26 cellular contexts compared by ENCODE assay signal in the genomic region with DNA sequence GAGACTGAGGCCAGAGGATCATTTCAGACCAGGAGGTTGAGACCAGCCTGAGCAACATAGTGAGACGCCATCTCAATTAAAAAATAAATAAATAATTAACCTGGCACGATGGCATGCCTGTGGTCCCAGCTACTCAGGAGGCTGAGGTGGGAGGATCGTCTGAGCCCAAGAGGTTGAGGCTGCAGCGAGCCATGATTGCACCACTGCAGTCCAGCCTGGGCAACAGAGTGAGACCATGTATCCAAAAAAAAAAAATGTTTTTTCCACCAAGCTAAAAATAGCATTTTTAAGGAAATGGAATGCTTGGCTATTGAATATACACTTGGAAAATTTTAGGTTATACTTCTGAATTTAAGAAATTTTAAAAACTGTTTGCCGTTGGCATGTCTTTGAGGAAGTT. TPM values are rescaled to one million over a fixed set of nuclear protein-coding genes. Genes with fewer than 3 reads are reported as not detected.
DNase-seq lines count a peak whose midpoint lies in the region; ATAC-seq and TF ChIP-seq lines count a peak whose summit lies in the region.
"Had no signal": no experiment of that assay in that cellular context is flagged by ENCODE, and none has a peak within 500 bp of the region (broad histone marks: within the 10 kb centered on the region; RNA-seq: fewer than 3 reads in every experiment).

No MANE protein-coding gene starts in this region.

- H3K9me3 ChIP-seq in heart right ventricle (no peaks in the 10 kb centered on the region), right atrium auricular region (no peaks in the 10 kb centered on the region), OCI-LY3 (ENCODE audit: insufficient read depth, low read length) (no peaks in the 10 kb centered on the region)
- H3K9me3 ChIP-seq: BE2C, right lobe of liver, upper lobe of left lung had no signal

- H3K27me3 Mint-ChIP-seq in central memory CD8-positive, alpha-beta T cell, result no peaks in the 10 kb centered on the region

- H3K4me1 Mint-ChIP-seq in central memory CD8-positive, alpha-beta T cell, result peaks cover 56% of the 10 kb centered on the region
- H3K4me1 Mint-ChIP-seq in stimulated activated effector memory CD8-positive, alpha-beta T cell treated with anti-CD3 and anti-CD28 coated beads, Interleukin-12 subunit alpha, Interleukin-12 subunit beta, amount 100 ng/mL, for 72 hours, result peaks cover 64% of the 10 kb centered on the region

- peak overlapping the region; percentile 47 for H3K4me3 Mint-ChIP-seq in central memory CD8-positive, alpha-beta T cell
- H3K4me3 Mint-ChIP-seq in stimulated activated effector memory CD8-positive, alpha-beta T cell treated with anti-CD3 and anti-CD28 coated beads, Interleukin-12 subunit alpha, Interleukin-12 subunit beta, amount 100 ng/mL, for 72 hours, result peak overlapping the region; percentile 53
- H3K4me3 Mint-ChIP-seq: endodermal cell, H9 had no signal

- no peaks in the 10 kb centered on the region for H3K27me3 ChIP-seq in heart right ventricle
- no peaks in the 10 kb centered on the region for H3K27me3 ChIP-seq in right atrium auricular region
- H3K27me3 ChIP-seq in OCI-LY3 (ENCODE audit: low read depth, low read length), result no peaks in the 10 kb centered on the region
- no peaks in the 10 kb centered on the region for H3K27me3 ChIP-seq in foreskin keratinocyte
- H3K27me3 ChIP-seq: right lobe of liver, upper lobe of left lung had no signal

- peaks cover 0 to 29% (median 5%) of the 10 kb centered on the region in 9 donors for H3K36me3 ChIP-seq in heart right ventricle
- H3K36me3 ChIP-seq in right atrium auricular region, result no peaks in the 10 kb centered on the region
- H3K36me3 ChIP-seq in OCI-LY3 (replicated peaks; ENCODE audit: low read depth, low read length), result no peaks in the 10 kb centered on the region
- H3K36me3 ChIP-seq: BE2C, right lobe of liver had no signal

- H3K36me3 Mint-ChIP-seq in central memory CD8-positive, alpha-beta T cell (ENCODE audit: insufficient read depth), result peaks cover 27% of the 10 kb centered on the region
- peaks cover 40% of the 10 kb centered on the region for H3K36me3 Mint-ChIP-seq in stimulated activated effector memory CD8-positive, alpha-beta T cell treated with anti-CD3 and anti-CD28 coated beads, Interleukin-12 subunit alpha, Interleukin-12 subunit beta, amount 100 ng/mL, for 72 hours

- CTCF ChIA-PET in HEK293T (lab: Yijun Ruan, JAX), result interaction anchor here (0.8 kb wide), 2 partner anchors 19 to 38 kb away, joined by 3 to 5 read pairs; no protein-coding TSS in a partner anchor

- H3K27ac ChIP-seq in heart right ventricle (peak overlapping the region in 6 of 10 donors; percentile 6 to 80 (median 28)), right atrium auricular region (no peak overlapping the region), OCI-LY3 (ENCODE audit: low read length) (peak overlapping the region; percentile 86), foreskin keratinocyte (no peak overlapping the region)
- H3K27ac ChIP-seq: right lobe of liver had no signal

- DNase-seq in heart right ventricle (no peak), right atrium auricular region (ENCODE audit: low spot score) (no peak), foreskin keratinocyte (no peak), HEK293T (ENCODE audit: extremely low spot score) (no peak)
- DNase-seq in central memory CD8-positive, alpha-beta T cell (ENCODE audit: low spot score in 2 of 2), result no peak
- DNase-seq in stimulated activated effector memory CD8-positive, alpha-beta T cell treated with anti-CD3 and anti-CD28 coated beads, Interleukin-12 subunit alpha, Interleukin-12 subunit beta, amount 100 ng/mL, for 72 hours (ENCODE audit: low spot score in 2 of 2), result no peak
- DNase-seq: activated CD4-positive, alpha-beta T cell treated with anti-CD3 and anti-CD28 coated beads, Interleukin-2, amount 50 U/mL, for 4 hours; activated CD4-positive, CD25-positive, alpha-beta regulatory T cell; activated naive CD4-positive, alpha-beta T cell; BE2C; central memory CD4-positive, alpha-beta T cell; DMS153; endodermal cell; H9; NCI-H1436 treated with DMSO at 0.1 percent for 48 hours; NCI-H2081 treated with DMSO at 0.1 percent for 48 hours; NCI-H2227 treated with DMSO at 0.1 percent for 48 hours; NCI-H526 treated with DMSO at 0.1 percent for 48 hours; right lobe of liver; SHP77; stimulated activated CD4-positive, alpha-beta T cell treated with anti-CD3 and anti-CD28 coated beads, Interleukin-4, amount 100 ng/mL, for 1 hour; upper lobe of left lung had no signal

- intact Hi-C loops in heart right ventricle (cut with DNase I), result loop anchor here in 1 of 10 donors (5.0 kb wide), 1 partner anchor 36 kb away; no protein-coding TSS in a partner anchor

- H3K9me3 Mint-ChIP-seq in central memory CD8-positive, alpha-beta T cell, result no peaks in the 10 kb centered on the region
- H3K9me3 Mint-ChIP-seq in stimulated activated effector memory CD8-positive, alpha-beta T cell treated with anti-CD3 and anti-CD28 coated beads, Interleukin-12 subunit alpha, Interleukin-12 subunit beta, amount 100 ng/mL, for 72 hours, result no peaks in the 10 kb centered on the region
- H3K9me3 Mint-ChIP-seq: endodermal cell, H9 had no signal

- 0 out of 2 replicates have a peak overlapping the region, but pooled peaks have one; percentile 40 for H3K9ac ChIP-seq in OCI-LY3 (ENCODE audit: low read length)

- no peak overlapping the region for H2AFZ ChIP-seq in OCI-LY3 (ENCODE audit: low read depth, low read length)

- no peak for TF ChIP-seq CTCF in heart right ventricle (IDR thresholded peaks at IDR 0.05)
- TF ChIP-seq CTCF in right atrium auricular region (IDR thresholded peaks at IDR 0.05), result no peak
- no peak for TF ChIP-seq CTCF in OCI-LY3 (IDR thresholded peaks at IDR 0.05; ENCODE audit: low read depth, low read length)
- no peak for TF ChIP-seq CTCF in foreskin keratinocyte (conservative IDR thresholded peaks at IDR 0.05)

- H3K4me3 ChIP-seq in heart right ventricle (no peak overlapping the region), right atrium auricular region (no peak overlapping the region), OCI-LY3 (ENCODE audit: low read length) (no peak overlapping the region)
- H3K4me3 ChIP-seq: right lobe of liver, upper lobe of left lung had no signal

- POLR2A ChIA-PET in HEK293T (lab: Yijun Ruan, JAX), result no interaction called here

- peak overlapping the region; percentile 68 for H3K4me2 ChIP-seq in OCI-LY3 (ENCODE audit: low read length)

- ATAC-seq in heart right ventricle (peak in 2 of 8 donors; percentile 7 to 25), foreskin keratinocyte (no peak), GM21717 (IDR thresholded peaks at IDR 0.05; ENCODE audit: unreplicated experiment) (no peak)
- ATAC-seq in central memory CD8-positive, alpha-beta T cell (replicated peaks; ENCODE audit: extremely low read depth, poor library complexity, severe bottlenecking), result no peak
- ATAC-seq in stimulated activated effector memory CD8-positive, alpha-beta T cell treated with anti-CD3 and anti-CD28 coated beads, Interleukin-12 subunit alpha, Interleukin-12 subunit beta, amount 100 ng/mL, for 72 hours, result no peak
- ATAC-seq: esophagus mucosa, Panc1, right lobe of liver had no signal

- WGBS in heart right ventricle, 2 donors, result 76 to 81% methylated on average over 5 of the region's 5 CpGs

- no peaks in the 10 kb centered on the region for H4K20me1 ChIP-seq in OCI-LY3 (ENCODE audit: insufficient read depth, low read length)

- H3K79me2 ChIP-seq in OCI-LY3 (ENCODE audit: low read length), result no peaks in the 10 kb centered on the region

- H3K4me1 ChIP-seq in heart right ventricle (peaks cover 0 to 38% (median 21%) of the 10 kb centered on the region in 9 donors), right atrium auricular region (peaks cover 0 to 7% of the 10 kb centered on the region in 2 donors), OCI-LY3 (ENCODE audit: low read length) (peaks cover 65% of the 10 kb centered on the region), foreskin keratinocyte (no peaks in the 10 kb centered on the region)
- H3K4me1 ChIP-seq: BE2C, right lobe of liver had no signal

- peak overlapping the region; percentile 96 for H3K27ac Mint-ChIP-seq in central memory CD8-positive, alpha-beta T cell (ENCODE audit: low read depth)
- peak overlapping the region; percentile 89 for H3K27ac Mint-ChIP-seq in stimulated activated effector memory CD8-positive, alpha-beta T cell treated with anti-CD3 and anti-CD28 coated beads, Interleukin-12 subunit alpha, Interleukin-12 subunit beta, amount 100 ng/mL, for 72 hours
- H3K27ac Mint-ChIP-seq: endodermal cell, H9 had no signal

TF ChIP-seq in HEK293T, 16 proteins besides CTCF, POLR2A, EP300 and RAD21:
- TF ChIP-seq SP1 (IDR thresholded peaks at IDR 0.05) (no peak), BHLHE40 (IDR thresholded peaks at IDR 0.05; ENCODE audit: borderline replicate concordance) (no peak)

RNA-seq across cellular contexts. Expression of a gene that starts 20.8 kb away (rescaled TPM):
- total RNA-seq in heart right ventricle (10 to 100 TPM in 6 of 10 donors, 1 to 10 TPM in 4; 6.0 to 20.9 (median 11.1) TPM), right atrium auricular region (10 to 100 TPM; 16.1 to 46.7 TPM), foreskin keratinocyte (38.0 and 42.6 TPM in 2 replicates)
- polyA plus RNA-seq in heart right ventricle (10 to 100 TPM in 1 of 2 donors, 1 to 10 TPM in 1; 3.1 to 16.6 TPM), foreskin keratinocyte (12.5 and 17.3 TPM in 2 replicates)

Comparison
In these comparisons a context has a peak if more than half of its experiments do, and no peak if none do; other contexts are left out.
1. H3K27ac ChIP-seq: peak in heart right ventricle (6 of 10) and OCI-LY3 (single experiment); none in right atrium auricular region (0 of 2) and foreskin keratinocyte (single experiment).